In the genomic region with DNA sequence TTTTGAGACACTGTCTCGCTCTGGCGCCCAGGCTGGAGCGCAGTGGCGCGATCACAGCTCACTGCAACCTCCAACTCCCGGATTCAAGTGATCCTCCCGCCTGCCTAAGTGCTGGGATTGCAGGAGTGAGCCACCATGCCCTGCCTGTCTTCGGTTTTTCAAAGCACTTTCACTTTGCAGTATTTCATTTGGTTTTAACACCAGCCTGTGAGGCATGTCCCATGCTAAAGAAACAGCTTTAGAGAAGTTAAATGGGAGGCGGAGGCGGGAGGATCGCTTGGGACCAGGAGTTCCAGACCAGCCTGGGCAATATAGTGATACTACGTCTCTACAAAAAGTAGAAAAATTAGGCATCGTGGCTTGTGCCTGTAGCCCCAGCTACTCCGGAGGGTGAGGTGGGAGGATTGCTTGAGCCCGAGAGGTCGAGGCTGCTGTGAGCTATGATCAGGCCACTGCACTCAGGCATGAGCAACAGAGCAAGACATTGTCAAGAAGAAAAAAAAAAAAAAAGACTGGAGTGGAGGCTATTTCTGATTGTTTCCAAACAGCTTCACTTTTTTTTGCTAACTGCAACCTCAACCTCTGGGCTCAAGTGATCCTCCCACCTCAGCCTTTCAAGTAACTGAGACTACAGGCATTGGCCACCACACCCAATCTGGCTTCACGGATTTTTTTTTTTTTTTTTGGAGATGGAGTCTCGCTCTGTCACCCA, we compare ENCODE assay signal across 8 cellular contexts. TPM values are rescaled to one million over a fixed set of nuclear protein-coding genes. Genes with fewer than 3 reads are reported as not detected.
DNase-seq lines count a peak whose midpoint lies in the region; ATAC-seq and TF ChIP-seq lines count a peak whose summit lies in the region.

No MANE protein-coding gene starts in this region.

- H3K9me3 ChIP-seq in CD4-positive, CD25-positive, alpha-beta regulatory T cell (ENCODE audit: control insufficient read depth in 2 of 2, low read length in 2 of 2): no peaks in the 10 kb centered on the region
- H3K9me3 ChIP-seq in lung (ENCODE audit: control insufficient read depth in 2 of 2, insufficient read depth in 1 of 2, low read length in 1 of 2) (no peaks in the 10 kb centered on the region), upper lobe of right lung (no peaks in the 10 kb centered on the region)

- peak overlapping the region; percentile 99 for H3K27ac ChIP-seq in CD4-positive, CD25-positive, alpha-beta regulatory T cell (ENCODE audit: insufficient read depth, low read length, poor library complexity, severe bottlenecking)
- peak overlapping the region; percentile 98 for H3K27ac ChIP-seq in KMS-11
- H3K27ac ChIP-seq in lung (ENCODE audit: low read depth in 1 of 2, low read length in 1 of 2): peak overlapping the region; percentile 99 to 100
- H3K27ac ChIP-seq in upper lobe of right lung: peak overlapping the region; percentile 100

- TF ChIP-seq CTCF in KMS-11 (conservative IDR thresholded peaks at IDR 0.05; ENCODE audit: low read depth, low read length): no peak
- TF ChIP-seq CTCF in astrocyte of the spinal cord (IDR thresholded peaks at IDR 0.05; ENCODE audit: low read depth, low read length): no peak
- no peak for TF ChIP-seq CTCF in lung (IDR thresholded peaks at IDR 0.05; ENCODE audit: control extremely low read depth, extremely low read depth)
- TF ChIP-seq CTCF in upper lobe of right lung (IDR thresholded peaks at IDR 0.05): no peak

- H3K79me2 ChIP-seq in KMS-11 (ENCODE audit: insufficient read depth, low read depth): peaks cover 87% of the 10 kb centered on the region

- peaks cover 35% of the 10 kb centered on the region for H3K36me3 ChIP-seq in CD4-positive, CD25-positive, alpha-beta regulatory T cell (ENCODE audit: control insufficient read depth, insufficient read depth, low read length)
- H3K36me3 ChIP-seq in KMS-11 (ENCODE audit: insufficient read depth): peaks cover 5% of the 10 kb centered on the region; the same call in 1 of the 2 replicates
- peaks cover 13 to 25% of the 10 kb centered on the region in 2 donors for H3K36me3 ChIP-seq in lung (ENCODE audit: control insufficient read depth in 2 of 2, insufficient read depth in 2 of 2, low read length in 2 of 2)
- H3K36me3 ChIP-seq in upper lobe of right lung: peaks cover 47% of the 10 kb centered on the region

- H4K20me1 ChIP-seq in KMS-11 (ENCODE audit: insufficient read depth): peaks cover 8% of the 10 kb centered on the region; the same call in 1 of the 2 replicates

- H3K4me1 ChIP-seq in CD4-positive, CD25-positive, alpha-beta regulatory T cell (ENCODE audit: control insufficient read depth, insufficient read depth, low read length, poor library complexity, severe bottlenecking): peaks cover 67% of the 10 kb centered on the region
- peaks cover 42% of the 10 kb centered on the region for H3K4me1 ChIP-seq in KMS-11 (ENCODE audit: low read depth, poor library complexity, severe bottlenecking)
- peaks cover 7 to 11% of the 10 kb centered on the region in 2 donors for H3K4me1 ChIP-seq in lung (ENCODE audit: control insufficient read depth in 2 of 2, insufficient read depth in 2 of 2, low read length in 2 of 2)
- H3K4me1 ChIP-seq in upper lobe of right lung: peaks cover 50% of the 10 kb centered on the region

- peak overlapping the region; percentile 89 for H3K4me2 ChIP-seq in KMS-11

- in situ Hi-C loops in astrocyte of the spinal cord (cut with HindIII; ENCODE audit: low sequenced_read_pairs): no loop called here

- H3K27me3 Mint-ChIP-seq in CD4-positive, CD25-positive, alpha-beta regulatory T cell: no peaks in the 10 kb centered on the region

- H3K9ac ChIP-seq in KMS-11: peak overlapping the region; percentile 97

- 63 to 70% methylated on average over 18 of the region's 18 CpGs for WGBS in lung, 2 donors

- peaks cover 21 to 86% (median 50%) of the 10 kb centered on the region in 4 donors for H3K4me1 Mint-ChIP-seq in CD4-positive, CD25-positive, alpha-beta regulatory T cell

- peaks cover 23% of the 10 kb centered on the region for H3K36me3 Mint-ChIP-seq in CD4-positive, CD25-positive, alpha-beta regulatory T cell

- intact Hi-C loops in upper lobe of right lung (cut with DNase I): no loop called here

- H3K27ac Mint-ChIP-seq in CD4-positive, CD25-positive, alpha-beta regulatory T cell: peak overlapping the region; percentile 98 to 99 (median 98)

- H2AFZ ChIP-seq in KMS-11 (ENCODE audit: low read depth): no peak overlapping the region

- H3K9me3 Mint-ChIP-seq in CD4-positive, CD25-positive, alpha-beta regulatory T cell: peaks cover 0 to 4% (median 0%) of the 10 kb centered on the region in 7 donors

- peak in 1 of 3 donors; percentile 43 for DNase-seq in CD4-positive, CD25-positive, alpha-beta regulatory T cell
- DNase-seq in astrocyte of the spinal cord (ENCODE audit: low read depth, low spot score) (no peak), lung (ENCODE audit: low spot score) (no peak), upper lobe of right lung (no peak), EL (no peak)

- H3K4me3 Mint-ChIP-seq in CD4-positive, CD25-positive, alpha-beta regulatory T cell: peak overlapping the region; percentile 98 to 100 (median 99)

- ATAC-seq in CD4-positive, CD25-positive, alpha-beta regulatory T cell (ENCODE audit: low read depth in 2 of 2): no peak
- ATAC-seq in lung (ENCODE audit: insufficient read depth, low FRiP score): no peak
- no peak for ATAC-seq in upper lobe of right lung
- no peak for ATAC-seq in HG03108 (IDR thresholded peaks at IDR 0.05; ENCODE audit: unreplicated experiment)
- ATAC-seq in GM19395 (IDR thresholded peaks at IDR 0.05; ENCODE audit: unreplicated experiment): no peak

- no peaks in the 10 kb centered on the region for H3K27me3 ChIP-seq in CD4-positive, CD25-positive, alpha-beta regulatory T cell (ENCODE audit: control insufficient read depth, insufficient read depth, low read length)
- H3K27me3 ChIP-seq in KMS-11 (ENCODE audit: insufficient read depth, low read depth) (no peaks in the 10 kb centered on the region), lung (ENCODE audit: control insufficient read depth, insufficient read depth) (no peaks in the 10 kb centered on the region), upper lobe of right lung (no peaks in the 10 kb centered on the region)

- peak overlapping the region; percentile 86 for H3K4me3 ChIP-seq in CD4-positive, CD25-positive, alpha-beta regulatory T cell (ENCODE audit: low read depth, low read length)
- H3K4me3 ChIP-seq in KMS-11 (IDR thresholded peaks at IDR 0.05; ENCODE audit: insufficient read depth, low read depth, low read length) (no peak overlapping the region), astrocyte of the spinal cord (ENCODE audit: low read depth, low read length) (peak overlapping the region; percentile 84), lung (no peak overlapping the region), upper lobe of right lung (peak overlapping the region; percentile 99)

RNA-seq across cellular contexts. Expression of gene METTL23, which starts 1.3 kb away (rescaled TPM):
- total RNA-seq in CD4-positive, CD25-positive, alpha-beta regulatory T cell: 44.1 TPM
- polyA plus RNA-seq in CD4-positive, CD25-positive, alpha-beta regulatory T cell: 100 to 1,000 TPM; 130 to 175 (median 162) TPM
- total RNA-seq in lung (10 to 100 TPM; 23.1 to 34.5 TPM), upper lobe of right lung (31.6 TPM)
- 10 to 100 TPM; 37.7 to 43.1 TPM for polyA plus RNA-seq in lung

RNA-seq across cellular contexts. Expression of gene JMJD6, which starts 1.5 kb away (rescaled TPM):
- total RNA-seq in CD4-positive, CD25-positive, alpha-beta regulatory T cell: 124 TPM
- polyA plus RNA-seq in CD4-positive, CD25-positive, alpha-beta regulatory T cell: 10 to 100 TPM; 21.0 to 38.3 (median 33.6) TPM
- total RNA-seq in lung (10 to 100 TPM; 25.6 to 34.3 TPM), upper lobe of right lung (29.6 TPM)
- 10 to 100 TPM; 23.8 to 52.9 TPM for polyA plus RNA-seq in lung

RNA-seq across cellular contexts. Expression of gene SRSF2, which starts 9.2 kb away (rescaled TPM):
- 444 TPM for total RNA-seq in CD4-positive, CD25-positive, alpha-beta regulatory T cell
- polyA plus RNA-seq in CD4-positive, CD25-positive, alpha-beta regulatory T cell: 100 to 1,000 TPM in 1 of 4 donors, 10 to 100 TPM in 3; 86.0 to 113 (median 93.7) TPM
- total RNA-seq in lung: 100 to 1,000 TPM; 172 to 215 TPM
- 100 to 1,000 TPM; 136 to 251 TPM for polyA plus RNA-seq in lung
- total RNA-seq in upper lobe of right lung: 145 TPM

RNA-seq across cellular contexts. Expression of gene MFSD11, which starts 10.0 kb away (rescaled TPM):
- total RNA-seq in CD4-positive, CD25-positive, alpha-beta regulatory T cell: 45.6 TPM
- polyA plus RNA-seq in CD4-positive, CD25-positive, alpha-beta regulatory T cell: 10 to 100 TPM; 22.3 to 38.5 (median 26.1) TPM
- total RNA-seq in lung: 10 to 100 TPM; 30.5 to 57.5 TPM
- polyA plus RNA-seq in lung: 10 to 100 TPM; 12.0 to 19.5 TPM
- 32.3 TPM for total RNA-seq in upper lobe of right lung

RNA-seq across cellular contexts. Expression of gene MXRA7, which starts 17.1 kb away (rescaled TPM):
- 5.0 TPM for total RNA-seq in CD4-positive, CD25-positive, alpha-beta regulatory T cell
- 1 to 10 TPM; 2.2 to 8.8 (median 5.4) TPM for polyA plus RNA-seq in CD4-positive, CD25-positive, alpha-beta regulatory T cell
- total RNA-seq in lung: 100 to 1,000 TPM; 101 to 127 TPM
- polyA plus RNA-seq in lung: 10 to 100 TPM; 60.9 to 65.4 TPM
- 159 TPM for total RNA-seq in upper lobe of right lung

Comparison
In these comparisons a context has a peak if more than half of its experiments do, and no peak if none do; other contexts are left out.
1. H3K4me3 ChIP-seq: peak in CD4-positive, CD25-positive, alpha-beta regulatory T cell (single experiment), astrocyte of the spinal cord (single experiment) and upper lobe of right lung (single experiment); none in KMS-11 (single experiment) and lung (single experiment).
2. Peak in every context shown above with its lines, with median percentiles within 50 percentile points of each other: H3K27ac ChIP-seq.